1 cellular context compared by ENCODE assay signal in the genomic region with DNA sequence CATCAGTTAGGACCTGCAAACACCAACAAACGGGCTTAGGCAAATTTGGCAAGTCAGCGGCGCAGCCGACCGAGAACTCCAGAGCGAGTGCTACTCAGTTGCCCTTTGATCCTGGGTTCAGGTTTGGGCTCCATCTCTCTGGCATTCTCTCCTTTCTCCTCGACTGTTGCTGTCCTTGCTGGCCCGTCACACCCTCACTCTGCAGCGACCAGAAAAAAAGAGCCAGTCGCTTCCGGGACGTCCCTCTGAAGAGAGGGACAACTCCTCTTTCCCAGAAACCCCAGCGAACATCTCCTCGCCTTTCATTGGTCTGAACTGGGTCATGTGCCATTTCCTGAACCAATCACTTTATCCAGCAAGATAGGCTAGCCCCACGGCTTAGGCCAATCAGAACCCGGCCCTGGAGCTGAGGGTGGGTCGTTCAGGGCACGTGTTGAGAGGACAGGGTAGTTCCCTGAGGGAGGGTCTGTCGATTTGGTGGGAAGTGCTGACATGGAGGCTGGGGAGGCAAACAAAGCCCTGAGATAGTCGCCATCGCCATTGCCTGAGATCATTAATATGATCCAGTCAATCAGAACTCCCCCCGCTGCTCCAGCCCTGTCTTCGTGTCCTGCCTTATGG.
TF ChIP-seq lines count a peak whose summit lies in the region.

No MANE protein-coding gene starts in this region.

TF ChIP-seq in K562, 482 proteins besides CTCF, POLR2A, EP300 and RAD21 (continued from another document and continues in another):
- TF ChIP-seq, protein P1, sequence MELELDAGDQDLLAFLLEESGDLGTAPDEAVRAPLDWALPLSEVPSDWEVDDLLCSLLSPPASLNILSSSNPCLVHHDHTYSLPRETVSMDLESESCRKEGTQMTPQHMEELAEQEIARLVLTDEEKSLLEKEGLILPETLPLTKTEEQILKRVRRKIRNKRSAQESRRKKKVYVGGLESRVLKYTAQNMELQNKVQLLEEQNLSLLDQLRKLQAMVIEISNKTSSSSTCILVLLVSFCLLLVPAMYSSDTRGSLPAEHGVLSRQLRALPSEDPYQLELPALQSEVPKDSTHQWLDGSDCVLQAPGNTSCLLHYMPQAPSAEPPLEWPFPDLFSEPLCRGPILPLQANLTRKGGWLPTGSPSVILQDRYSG (tag; conservative IDR thresholded peaks at IDR 0.05; ENCODE audit: low read depth): no peak
- TF ChIP-seq NCOA1 (IDR thresholded peaks at IDR 0.05; ENCODE audit: low read depth): no peak
- no peak for TF ChIP-seq ESRRA (IDR thresholded peaks at IDR 0.05; ENCODE audit: borderline replicate concordance, low read depth)
- TF ChIP-seq SUPT5H (IDR thresholded peaks at IDR 0.05): no peak
- TF ChIP-seq, protein P2, sequence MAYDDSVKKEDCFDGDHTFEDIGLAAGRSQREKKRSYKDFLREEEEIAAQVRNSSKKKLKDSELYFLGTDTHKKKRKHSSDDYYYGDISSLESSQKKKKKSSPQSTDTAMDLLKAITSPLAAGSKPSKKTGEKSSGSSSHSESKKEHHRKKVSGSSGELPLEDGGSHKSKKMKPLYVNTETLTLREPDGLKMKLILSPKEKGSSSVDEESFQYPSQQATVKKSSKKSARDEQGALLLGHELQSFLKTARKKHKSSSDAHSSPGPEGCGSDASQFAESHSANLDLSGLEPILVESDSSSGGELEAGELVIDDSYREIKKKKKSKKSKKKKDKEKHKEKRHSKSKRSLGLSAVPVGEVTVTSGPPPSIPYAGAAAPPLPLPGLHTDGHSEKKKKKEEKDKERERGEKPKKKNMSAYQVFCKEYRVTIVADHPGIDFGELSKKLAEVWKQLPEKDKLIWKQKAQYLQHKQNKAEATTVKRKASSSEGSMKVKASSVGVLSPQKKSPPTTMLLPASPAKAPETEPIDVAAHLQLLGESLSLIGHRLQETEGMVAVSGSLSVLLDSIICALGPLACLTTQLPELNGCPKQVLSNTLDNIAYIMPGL (CRISPR knock-in tag; IDR thresholded peaks at IDR 0.05): no peak
- no peak for TF ChIP-seq NFIX (CRISPR knock-in tag; IDR thresholded peaks at IDR 0.05; ENCODE audit: low read depth)
- TF ChIP-seq, protein P3, sequence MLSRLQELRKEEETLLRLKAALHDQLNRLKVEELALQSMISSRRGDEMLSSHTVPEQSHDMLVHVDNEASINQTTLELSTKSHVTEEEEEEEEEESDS (CRISPR knock-in tag; IDR thresholded peaks at IDR 0.05): no peak
- TF ChIP-seq RBM22 (IDR thresholded peaks at IDR 0.05; ENCODE audit: low read depth, low read length, poor library complexity, severe bottlenecking): no peak
- TF ChIP-seq, protein P4, sequence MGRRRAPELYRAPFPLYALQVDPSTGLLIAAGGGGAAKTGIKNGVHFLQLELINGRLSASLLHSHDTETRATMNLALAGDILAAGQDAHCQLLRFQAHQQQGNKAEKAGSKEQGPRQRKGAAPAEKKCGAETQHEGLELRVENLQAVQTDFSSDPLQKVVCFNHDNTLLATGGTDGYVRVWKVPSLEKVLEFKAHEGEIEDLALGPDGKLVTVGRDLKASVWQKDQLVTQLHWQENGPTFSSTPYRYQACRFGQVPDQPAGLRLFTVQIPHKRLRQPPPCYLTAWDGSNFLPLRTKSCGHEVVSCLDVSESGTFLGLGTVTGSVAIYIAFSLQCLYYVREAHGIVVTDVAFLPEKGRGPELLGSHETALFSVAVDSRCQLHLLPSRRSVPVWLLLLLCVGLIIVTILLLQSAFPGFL (CRISPR knock-in tag; IDR thresholded peaks at IDR 0.05): 0 out of 2 replicates have a peak, but pooled peaks have one; percentile 1
- TF ChIP-seq, protein P5, sequence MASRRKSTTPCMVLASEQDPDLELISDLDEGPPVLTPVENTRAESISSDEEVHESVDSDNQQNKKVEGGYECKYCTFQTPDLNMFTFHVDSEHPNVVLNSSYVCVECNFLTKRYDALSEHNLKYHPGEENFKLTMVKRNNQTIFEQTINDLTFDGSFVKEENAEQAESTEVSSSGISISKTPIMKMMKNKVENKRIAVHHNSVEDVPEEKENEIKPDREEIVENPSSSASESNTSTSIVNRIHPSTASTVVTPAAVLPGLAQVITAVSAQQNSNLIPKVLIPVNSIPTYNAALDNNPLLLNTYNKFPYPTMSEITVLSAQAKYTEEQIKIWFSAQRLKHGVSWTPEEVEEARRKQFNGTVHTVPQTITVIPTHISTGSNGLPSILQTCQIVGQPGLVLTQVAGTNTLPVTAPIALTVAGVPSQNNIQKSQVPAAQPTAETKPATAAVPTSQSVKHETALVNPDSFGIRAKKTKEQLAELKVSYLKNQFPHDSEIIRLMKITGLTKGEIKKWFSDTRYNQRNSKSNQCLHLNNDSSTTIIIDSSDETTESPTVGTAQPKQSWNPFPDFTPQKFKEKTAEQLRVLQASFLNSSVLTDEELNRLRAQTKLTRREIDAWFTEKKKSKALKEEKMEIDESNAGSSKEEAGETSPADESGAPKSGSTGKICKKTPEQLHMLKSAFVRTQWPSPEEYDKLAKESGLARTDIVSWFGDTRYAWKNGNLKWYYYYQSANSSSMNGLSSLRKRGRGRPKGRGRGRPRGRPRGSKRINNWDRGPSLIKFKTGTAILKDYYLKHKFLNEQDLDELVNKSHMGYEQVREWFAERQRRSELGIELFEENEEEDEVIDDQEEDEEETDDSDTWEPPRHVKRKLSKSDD (conservative IDR thresholded peaks at IDR 0.05; ENCODE audit: low read length): no peak
- no peak for TF ChIP-seq MYBL2 (IDR thresholded peaks at IDR 0.05; ENCODE audit: low read depth)
- no peak for TF ChIP-seq MYBL2 (CRISPR knock-in tag; IDR thresholded peaks at IDR 0.05; ENCODE audit: borderline replicate concordance)
- no peak for TF ChIP-seq ZZZ3 (IDR thresholded peaks at IDR 0.05)
- TF ChIP-seq ERF (CRISPR knock-in tag; IDR thresholded peaks at IDR 0.05): 0 out of 2 replicates have a peak, but pooled peaks have one; percentile 14
- TF ChIP-seq, protein P6, sequence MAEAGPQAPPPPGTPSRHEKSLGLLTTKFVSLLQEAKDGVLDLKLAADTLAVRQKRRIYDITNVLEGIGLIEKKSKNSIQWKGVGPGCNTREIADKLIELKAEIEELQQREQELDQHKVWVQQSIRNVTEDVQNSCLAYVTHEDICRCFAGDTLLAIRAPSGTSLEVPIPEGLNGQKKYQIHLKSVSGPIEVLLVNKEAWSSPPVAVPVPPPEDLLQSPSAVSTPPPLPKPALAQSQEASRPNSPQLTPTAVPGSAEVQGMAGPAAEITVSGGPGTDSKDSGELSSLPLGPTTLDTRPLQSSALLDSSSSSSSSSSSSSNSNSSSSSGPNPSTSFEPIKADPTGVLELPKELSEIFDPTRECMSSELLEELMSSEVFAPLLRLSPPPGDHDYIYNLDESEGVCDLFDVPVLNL (CRISPR knock-in tag; IDR thresholded peaks at IDR 0.05; ENCODE audit: low read depth): no peak
- no peak for TF ChIP-seq ZEB2 (IDR thresholded peaks at IDR 0.05)
- TF ChIP-seq, protein P7, sequence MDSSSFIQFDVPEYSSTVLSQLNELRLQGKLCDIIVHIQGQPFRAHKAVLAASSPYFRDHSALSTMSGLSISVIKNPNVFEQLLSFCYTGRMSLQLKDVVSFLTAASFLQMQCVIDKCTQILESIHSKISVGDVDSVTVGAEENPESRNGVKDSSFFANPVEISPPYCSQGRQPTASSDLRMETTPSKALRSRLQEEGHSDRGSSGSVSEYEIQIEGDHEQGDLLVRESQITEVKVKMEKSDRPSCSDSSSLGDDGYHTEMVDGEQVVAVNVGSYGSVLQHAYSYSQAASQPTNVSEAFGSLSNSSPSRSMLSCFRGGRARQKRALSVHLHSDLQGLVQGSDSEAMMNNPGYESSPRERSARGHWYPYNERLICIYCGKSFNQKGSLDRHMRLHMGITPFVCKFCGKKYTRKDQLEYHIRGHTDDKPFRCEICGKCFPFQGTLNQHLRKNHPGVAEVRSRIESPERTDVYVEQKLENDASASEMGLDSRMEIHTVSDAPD (CRISPR knock-in tag; IDR thresholded peaks at IDR 0.05): no peak
- TF ChIP-seq, protein P8, sequence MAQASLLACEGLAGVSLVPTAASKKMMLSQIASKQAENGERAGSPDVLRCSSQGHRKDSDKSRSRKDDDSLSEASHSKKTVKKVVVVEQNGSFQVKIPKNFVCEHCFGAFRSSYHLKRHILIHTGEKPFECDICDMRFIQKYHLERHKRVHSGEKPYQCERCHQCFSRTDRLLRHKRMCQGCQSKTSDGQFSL (CRISPR knock-in tag; IDR thresholded peaks at IDR 0.05): peak; percentile 57; the same call in 1 of the 2 replicates
- TF ChIP-seq, protein P8 (tag; IDR thresholded peaks at IDR 0.05): no peak
- no peak for TF ChIP-seq NR2F6 (CRISPR knock-in tag; IDR thresholded peaks at IDR 0.05)
- no peak for TF ChIP-seq SMAD2 (IDR thresholded peaks at IDR 0.05; ENCODE audit: low read depth, low read length)
- no peak for TF ChIP-seq NCOA6 (IDR thresholded peaks at IDR 0.05)
- no peak for TF ChIP-seq FIP1L1 (IDR thresholded peaks at IDR 0.05; ENCODE audit: low read depth, low read length, poor library complexity, severe bottlenecking)
- TF ChIP-seq CBFB (CRISPR knock-in tag; IDR thresholded peaks at IDR 0.05): peak; percentile 43; the same call in 1 of the 2 replicates
- no peak; the same call in 1 of the 2 replicates for TF ChIP-seq ZNF583 (CRISPR knock-in tag; IDR thresholded peaks at IDR 0.05)
- TF ChIP-seq RB1 (IDR thresholded peaks at IDR 0.05; ENCODE audit: low read depth): no peak
- TF ChIP-seq, protein P9, sequence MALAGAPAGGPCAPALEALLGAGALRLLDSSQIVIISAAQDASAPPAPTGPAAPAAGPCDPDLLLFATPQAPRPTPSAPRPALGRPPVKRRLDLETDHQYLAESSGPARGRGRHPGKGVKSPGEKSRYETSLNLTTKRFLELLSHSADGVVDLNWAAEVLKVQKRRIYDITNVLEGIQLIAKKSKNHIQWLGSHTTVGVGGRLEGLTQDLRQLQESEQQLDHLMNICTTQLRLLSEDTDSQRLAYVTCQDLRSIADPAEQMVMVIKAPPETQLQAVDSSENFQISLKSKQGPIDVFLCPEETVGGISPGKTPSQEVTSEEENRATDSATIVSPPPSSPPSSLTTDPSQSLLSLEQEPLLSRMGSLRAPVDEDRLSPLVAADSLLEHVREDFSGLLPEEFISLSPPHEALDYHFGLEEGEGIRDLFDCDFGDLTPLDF (CRISPR knock-in tag; IDR thresholded peaks at IDR 0.05): peak; percentile 70; the same call in 1 of the 2 replicates
- TF ChIP-seq FOXK2 (conservative IDR thresholded peaks at IDR 0.05 in 1 of 2, IDR thresholded peaks at IDR 0.05 in 1 of 2; ENCODE audit: low read depth in 2 of 2): no peak
- TF ChIP-seq NFRKB (IDR thresholded peaks at IDR 0.05; ENCODE audit: low read depth): no peak
- TF ChIP-seq DNMT1 (IDR thresholded peaks at IDR 0.05): no peak
- TF ChIP-seq ZNF57 (CRISPR knock-in tag; IDR thresholded peaks at IDR 0.05): no peak
- no peak for TF ChIP-seq SMAD4 (CRISPR knock-in tag; conservative IDR thresholded peaks at IDR 0.05)
- TF ChIP-seq PHB (CRISPR knock-in tag; IDR thresholded peaks at IDR 0.05): no peak
- TF ChIP-seq, protein P10, sequence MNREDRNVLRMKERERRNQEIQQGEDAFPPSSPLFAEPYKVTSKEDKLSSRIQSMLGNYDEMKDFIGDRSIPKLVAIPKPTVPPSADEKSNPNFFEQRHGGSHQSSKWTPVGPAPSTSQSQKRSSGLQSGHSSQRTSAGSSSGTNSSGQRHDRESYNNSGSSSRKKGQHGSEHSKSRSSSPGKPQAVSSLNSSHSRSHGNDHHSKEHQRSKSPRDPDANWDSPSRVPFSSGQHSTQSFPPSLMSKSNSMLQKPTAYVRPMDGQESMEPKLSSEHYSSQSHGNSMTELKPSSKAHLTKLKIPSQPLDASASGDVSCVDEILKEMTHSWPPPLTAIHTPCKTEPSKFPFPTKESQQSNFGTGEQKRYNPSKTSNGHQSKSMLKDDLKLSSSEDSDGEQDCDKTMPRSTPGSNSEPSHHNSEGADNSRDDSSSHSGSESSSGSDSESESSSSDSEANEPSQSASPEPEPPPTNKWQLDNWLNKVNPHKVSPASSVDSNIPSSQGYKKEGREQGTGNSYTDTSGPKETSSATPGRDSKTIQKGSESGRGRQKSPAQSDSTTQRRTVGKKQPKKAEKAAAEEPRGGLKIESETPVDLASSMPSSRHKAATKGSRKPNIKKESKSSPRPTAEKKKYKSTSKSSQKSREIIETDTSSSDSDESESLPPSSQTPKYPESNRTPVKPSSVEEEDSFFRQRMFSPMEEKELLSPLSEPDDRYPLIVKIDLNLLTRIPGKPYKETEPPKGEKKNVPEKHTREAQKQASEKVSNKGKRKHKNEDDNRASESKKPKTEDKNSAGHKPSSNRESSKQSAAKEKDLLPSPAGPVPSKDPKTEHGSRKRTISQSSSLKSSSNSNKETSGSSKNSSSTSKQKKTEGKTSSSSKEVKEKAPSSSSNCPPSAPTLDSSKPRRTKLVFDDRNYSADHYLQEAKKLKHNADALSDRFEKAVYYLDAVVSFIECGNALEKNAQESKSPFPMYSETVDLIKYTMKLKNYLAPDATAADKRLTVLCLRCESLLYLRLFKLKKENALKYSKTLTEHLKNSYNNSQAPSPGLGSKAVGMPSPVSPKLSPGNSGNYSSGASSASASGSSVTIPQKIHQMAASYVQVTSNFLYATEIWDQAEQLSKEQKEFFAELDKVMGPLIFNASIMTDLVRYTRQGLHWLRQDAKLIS (CRISPR knock-in tag; IDR thresholded peaks at IDR 0.05): peak; percentile 62; the same call in 1 of the 2 replicates
- TF ChIP-seq SAFB (IDR thresholded peaks at IDR 0.05; ENCODE audit: borderline replicate concordance, low read depth, low read length): no peak
- no peak for TF ChIP-seq STAT5A (IDR thresholded peaks at IDR 0.05; ENCODE audit: borderline replicate concordance, low read length)
- TF ChIP-seq, protein P11, sequence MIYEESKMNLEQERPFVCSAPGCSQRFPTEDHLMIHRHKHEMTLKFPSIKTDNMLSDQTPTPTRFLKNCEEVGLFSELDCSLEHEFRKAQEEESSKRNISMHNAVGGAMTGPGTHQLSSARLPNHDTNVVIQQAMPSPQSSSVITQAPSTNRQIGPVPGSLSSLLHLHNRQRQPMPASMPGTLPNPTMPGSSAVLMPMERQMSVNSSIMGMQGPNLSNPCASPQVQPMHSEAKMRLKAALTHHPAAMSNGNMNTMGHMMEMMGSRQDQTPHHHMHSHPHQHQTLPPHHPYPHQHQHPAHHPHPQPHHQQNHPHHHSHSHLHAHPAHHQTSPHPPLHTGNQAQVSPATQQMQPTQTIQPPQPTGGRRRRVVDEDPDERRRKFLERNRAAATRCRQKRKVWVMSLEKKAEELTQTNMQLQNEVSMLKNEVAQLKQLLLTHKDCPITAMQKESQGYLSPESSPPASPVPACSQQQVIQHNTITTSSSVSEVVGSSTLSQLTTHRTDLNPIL (CRISPR knock-in tag; IDR thresholded peaks at IDR 0.05): no peak
- no peak for TF ChIP-seq U2AF2 (optimal IDR thresholded peaks at IDR 0.05; ENCODE audit: low read depth, low read length)
- TF ChIP-seq PML (IDR thresholded peaks at IDR 0.05; ENCODE audit: low read length): peak; percentile 27; the same call in 1 of the 2 replicates
- TF ChIP-seq, protein P12, sequence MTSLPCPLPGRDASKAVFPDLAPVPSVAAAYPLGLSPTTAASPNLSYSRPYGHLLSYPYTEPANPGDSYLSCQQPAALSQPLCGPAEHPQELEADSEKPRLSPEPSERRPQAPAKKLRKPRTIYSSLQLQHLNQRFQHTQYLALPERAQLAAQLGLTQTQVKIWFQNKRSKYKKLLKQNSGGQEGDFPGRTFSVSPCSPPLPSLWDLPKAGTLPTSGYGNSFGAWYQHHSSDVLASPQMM (CRISPR knock-in tag; IDR thresholded peaks at IDR 0.05): no peak
